ENCODE assay signal across 8 cellular contexts in the genomic region with DNA sequence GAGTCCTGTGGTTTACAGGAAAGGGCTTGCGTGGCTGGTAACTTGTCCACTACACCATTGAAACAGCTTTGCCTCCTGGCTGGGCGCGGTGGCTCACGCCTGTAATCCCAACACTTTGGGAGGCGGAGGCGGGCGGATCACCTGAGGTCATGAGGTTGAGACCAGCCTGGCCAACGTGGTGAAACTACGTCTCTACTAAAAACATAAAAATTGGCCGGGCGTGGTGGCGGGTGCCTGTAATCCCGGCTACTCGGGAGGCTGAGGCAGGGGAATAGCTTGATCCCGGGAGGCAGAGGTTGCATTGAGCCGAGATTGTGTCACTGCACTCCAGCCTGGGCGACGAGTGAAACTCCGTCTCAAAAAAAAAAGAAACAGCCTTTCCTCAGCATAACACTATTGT. TPM values are rescaled to one million over a fixed set of nuclear protein-coding genes. Genes with fewer than 3 reads are reported as not detected.
DNase-seq lines count a peak whose midpoint lies in the region; ATAC-seq and TF ChIP-seq lines count a peak whose summit lies in the region.
"Not testable (repeated sequence)": the region's sequence is repeated elsewhere in the genome, so short reads cannot be mapped to it uniquely, and the experiment has no call there.

No MANE protein-coding gene starts in this region.

- H3K79me2 ChIP-seq in DND-41 (ENCODE audit: insufficient read depth, low read length); OCI-LY1 (ENCODE audit: insufficient read depth, low read length): not testable (repeated sequence)

- peaks cover 66% of the 10 kb centered on the region for H3K4me1 Mint-ChIP-seq in activated CD4-positive, alpha-beta memory T cell treated with anti-CD3 and anti-CD28 coated beads, Interleukin-2, amount 10 ng/mL, durations not matched to agents 7 days and 5 days
- H3K4me1 Mint-ChIP-seq in memory B cell: peaks cover 15% of the 10 kb centered on the region

- in situ Hi-C loops in gastrocnemius medialis (cut with MboI; ENCODE audit: low sequenced_read_pairs in 4 of 4): not testable (repeated sequence)

- not testable (repeated sequence) for H2AFZ ChIP-seq in DND-41 (ENCODE audit: low read depth, low read length); OCI-LY1 (ENCODE audit: low read length)

- H3K36me3 ChIP-seq in DND-41 (ENCODE audit: insufficient read depth, low read length) (peaks cover 30% of the 10 kb centered on the region), OCI-LY1 (ENCODE audit: insufficient read depth, low read length) (peaks cover 42% of the 10 kb centered on the region), ascending aorta (peaks cover 25 to 28% of the 10 kb centered on the region in 2 donors), gastrocnemius medialis (peaks cover 0 to 26% of the 10 kb centered on the region in 2 donors)
- H3K36me3 ChIP-seq in uterus: not testable (repeated sequence)

- H3K4me2 ChIP-seq in DND-41 (ENCODE audit: insufficient read depth, low read length) (peak overlapping the region; percentile 97), OCI-LY1 (ENCODE audit: low read length) (peak overlapping the region; percentile 92)

- ATAC-seq in DND-41 (ENCODE audit: insufficient read depth, low read depth); memory B cell (ENCODE audit: low read depth); gastrocnemius medialis: not testable (repeated sequence)

- H3K27ac Mint-ChIP-seq in activated CD4-positive, alpha-beta memory T cell treated with anti-CD3 and anti-CD28 coated beads, Interleukin-2, amount 10 ng/mL, durations not matched to agents 7 days and 5 days: peak overlapping the region; percentile 84
- H3K27ac Mint-ChIP-seq in memory B cell: peak overlapping the region; percentile 83

- H3K27ac ChIP-seq in DND-41 (ENCODE audit: low read length): not testable (repeated sequence)
- H3K27ac ChIP-seq in OCI-LY1 (ENCODE audit: low read depth, low read length, poor library complexity, severe bottlenecking): peak overlapping the region; percentile 11
- peak overlapping the region; percentile 75 to 82 for H3K27ac ChIP-seq in ascending aorta
- peak overlapping the region in 3 of 4 donors; percentile 74 to 86 (median 79) for H3K27ac ChIP-seq in gastrocnemius medialis
- H3K27ac ChIP-seq in uterus: peak overlapping the region; percentile 73 to 74

- H3K4me3 Mint-ChIP-seq in activated CD4-positive, alpha-beta memory T cell treated with anti-CD3 and anti-CD28 coated beads, Interleukin-2, amount 10 ng/mL, durations not matched to agents 7 days and 5 days: peak overlapping the region; percentile 36
- peak overlapping the region; percentile 39 for H3K4me3 Mint-ChIP-seq in memory B cell

- H3K9me3 Mint-ChIP-seq in activated CD4-positive, alpha-beta memory T cell treated with anti-CD3 and anti-CD28 coated beads, Interleukin-2, amount 10 ng/mL, durations not matched to agents 7 days and 5 days; memory B cell: not testable (repeated sequence)

- H3K9me3 ChIP-seq in DND-41 (ENCODE audit: insufficient read depth, low read length, severe bottlenecking); OCI-LY1 (ENCODE audit: low read length); ascending aorta; gastrocnemius medialis; uterus: not testable (repeated sequence)

- POLR2A ChIA-PET in activated CD4-positive, alpha-beta memory T cell treated with anti-CD3 and anti-CD28 coated beads, Interleukin-2, amount 10 ng/mL, durations not matched to agents 7 days and 5 days (lab: Charles Lee): interaction anchor here (1.3 to 5.6 kb wide), 2 partner anchors 9 to 111 kb away, joined by 5 to 50 read pairs; a partner anchor contains a TSS

- not testable (repeated sequence) for H3K9ac ChIP-seq in DND-41 (ENCODE audit: low read depth, low read length)
- peak overlapping the region; percentile 59; the same call in 1 of the 2 replicates for H3K9ac ChIP-seq in OCI-LY1 (ENCODE audit: low read length)

- H3K9me2 ChIP-seq in OCI-LY1 (ENCODE audit: low read depth, low read length): not testable (repeated sequence)

- intact Hi-C loops in ascending aorta (cut with DNase I); uterus (cut with DNase I; ENCODE audit: low total_unique reads): not testable (repeated sequence)
- intact Hi-C loops in gastrocnemius medialis (cut with DNase I; ENCODE audit: low total_unique reads): loop anchor here (10.0 kb wide), 1 partner anchor 204 kb away; no protein-coding TSS in a partner anchor

- peaks cover 49% of the 10 kb centered on the region for H3K36me3 Mint-ChIP-seq in activated CD4-positive, alpha-beta memory T cell treated with anti-CD3 and anti-CD28 coated beads, Interleukin-2, amount 10 ng/mL, durations not matched to agents 7 days and 5 days (ENCODE audit: low read depth)
- peaks cover 21% of the 10 kb centered on the region for H3K36me3 Mint-ChIP-seq in memory B cell

- TF ChIP-seq POLR2A in gastrocnemius medialis (IDR thresholded peaks at IDR 0.05); uterus (IDR thresholded peaks at IDR 0.05): not testable (repeated sequence)

- not testable (repeated sequence) for H3K27me3 ChIP-seq in DND-41 (ENCODE audit: insufficient read depth, low read length, poor library complexity); OCI-LY1 (ENCODE audit: insufficient read depth, low read length); ascending aorta; gastrocnemius medialis; uterus

- H3K4me1 ChIP-seq in DND-41 (ENCODE audit: insufficient read depth, low read length) (peaks cover 47% of the 10 kb centered on the region), OCI-LY1 (ENCODE audit: insufficient read depth, low read length, severe bottlenecking) (peaks cover 36% of the 10 kb centered on the region), gastrocnemius medialis (peaks cover 15 to 19% of the 10 kb centered on the region in 2 donors)
- H3K4me1 ChIP-seq in ascending aorta, uterus: not testable (repeated sequence)

- peaks cover 12% of the 10 kb centered on the region; the same call in 1 of the 2 replicates for H4K20me1 ChIP-seq in DND-41 (ENCODE audit: insufficient read depth, low read length)
- H4K20me1 ChIP-seq in OCI-LY1 (ENCODE audit: insufficient read depth, low read length): not testable (repeated sequence)

- H3F3A ChIP-seq in OCI-LY1 (ENCODE audit: insufficient read depth, low read length): peaks cover 18% of the 10 kb centered on the region

- not testable (repeated sequence) for H3K27me3 Mint-ChIP-seq in activated CD4-positive, alpha-beta memory T cell treated with anti-CD3 and anti-CD28 coated beads, Interleukin-2, amount 10 ng/mL, durations not matched to agents 7 days and 5 days; memory B cell

- DNase-seq in DND-41; activated CD4-positive, alpha-beta memory T cell treated with anti-CD3 and anti-CD28 coated beads, Interleukin-2, amount 10 ng/mL, durations not matched to agents 7 days and 5 days; ascending aorta (ENCODE audit: low spot score in 2 of 2); epithelial cell of esophagus (ENCODE audit: low read depth); memory B cell (ENCODE audit: low spot score in 2 of 2); gastrocnemius medialis; uterus: not testable (repeated sequence)

- H3K4me3 ChIP-seq in DND-41 (ENCODE audit: low read depth in 1 of 2, low read length in 2 of 2): peak overlapping the region in 1 of 2 experiments; percentile 68; a peak in 1 of 4 replicates
- peak overlapping the region; percentile 72 for H3K4me3 ChIP-seq in OCI-LY1 (ENCODE audit: low read depth, low read length, poor library complexity, severe bottlenecking)
- peak overlapping the region in 1 of 2 donors; percentile 88 for H3K4me3 ChIP-seq in ascending aorta
- peak overlapping the region; percentile 92 for H3K4me3 ChIP-seq in epithelial cell of esophagus (ENCODE audit: low read length)
- peak overlapping the region in 2 of 4 donors; percentile 75 to 80 for H3K4me3 ChIP-seq in gastrocnemius medialis
- H3K4me3 ChIP-seq in uterus: not testable (repeated sequence)

- TF ChIP-seq CTCF in DND-41 (IDR thresholded peaks at IDR 0.05; ENCODE audit: borderline replicate concordance, extremely low read depth, low read length, poor library complexity, severe bottlenecking); OCI-LY1 (IDR thresholded peaks at IDR 0.05; ENCODE audit: low read length); ascending aorta (IDR thresholded peaks at IDR 0.05); epithelial cell of esophagus (IDR thresholded peaks at IDR 0.05; ENCODE audit: insufficient read depth, low read depth, low read length, missing control alignments); gastrocnemius medialis (IDR thresholded peaks at IDR 0.05 in 4 of 5, conservative IDR thresholded peaks at IDR 0.05 in 1 of 5); uterus (IDR thresholded peaks at IDR 0.05): not testable (repeated sequence)

- CTCF ChIA-PET in activated CD4-positive, alpha-beta memory T cell treated with anti-CD3 and anti-CD28 coated beads, Interleukin-2, amount 10 ng/mL, durations not matched to agents 7 days and 5 days (lab: Charles Lee): interaction anchor here (0.8 to 0.9 kb wide), 2 partner anchors 8 to 16 kb away, joined by 3 read pairs; no protein-coding TSS in a partner anchor

RNA-seq across cellular contexts. Expression of a gene that starts 1.2 kb away (rescaled TPM):
- 1 to 10 TPM; 2.3 to 3.0 TPM for total RNA-seq in activated CD4-positive, alpha-beta memory T cell treated with anti-CD3 and anti-CD28 coated beads, Interleukin-2, amount 10 ng/mL, durations not matched to agents 7 days and 5 days
- 0.32 TPM for total RNA-seq in ascending aorta
- total RNA-seq in gastrocnemius medialis: 1 to 10 TPM; 2.7 to 8.8 (median 4.6) TPM
- 10 to 100 TPM in 1 of 4 donors, 1 to 10 TPM in 2, under 1 TPM in 1; 0.77 to 11.3 (median 6.8) TPM for total RNA-seq in uterus

RNA-seq across cellular contexts. Expression of a gene that starts 8.9 kb away (rescaled TPM):
- 100 to 1,000 TPM; 931 to 944 TPM for total RNA-seq in activated CD4-positive, alpha-beta memory T cell treated with anti-CD3 and anti-CD28 coated beads, Interleukin-2, amount 10 ng/mL, durations not matched to agents 7 days and 5 days
- total RNA-seq in ascending aorta: 291 TPM
- 100 to 1,000 TPM; 409 to 491 (median 427) TPM for total RNA-seq in gastrocnemius medialis
- total RNA-seq in uterus: 1,000 to 10,000 TPM in 3 of 4 donors, 100 to 1,000 TPM in 1; 632 to 3,558 (median 1,624) TPM
